17 cellular contexts compared by ENCODE assay signal in the genomic region with DNA sequence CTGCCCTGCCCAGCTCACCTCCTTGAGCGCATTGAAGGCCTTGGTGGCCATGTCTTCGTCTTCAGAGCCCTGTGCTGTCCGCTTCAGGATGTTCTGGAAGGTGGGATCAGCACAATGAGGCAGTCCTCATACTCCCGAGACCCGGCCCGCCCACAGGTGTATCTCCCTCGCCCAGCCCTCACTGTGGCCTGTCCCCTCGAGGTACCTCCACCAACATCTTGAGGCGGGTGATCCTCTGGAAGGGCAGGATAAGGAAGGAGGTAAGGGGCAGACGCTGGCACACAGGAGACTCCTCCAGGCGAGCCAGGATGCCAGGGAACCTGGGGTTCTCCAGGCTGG. TPM values are rescaled to one million over a fixed set of nuclear protein-coding genes. Genes with fewer than 3 reads are reported as not detected.
DNase-seq lines count a peak whose midpoint lies in the region; ATAC-seq and TF ChIP-seq lines count a peak whose summit lies in the region.
"Had no signal": no experiment of that assay in that cellular context is flagged by ENCODE, and none has a peak within 500 bp of the region (broad histone marks: within the 10 kb centered on the region; RNA-seq: fewer than 3 reads in every experiment).

No MANE protein-coding gene starts in this region.

- H3K4me3 ChIP-seq in breast epithelium = no peak overlapping the region
- no peak overlapping the region for H3K4me3 ChIP-seq in uterus
- no peak overlapping the region for H3K4me3 ChIP-seq in Peyer's patch

- H3K4me1 Mint-ChIP-seq in MCF 10A (ENCODE audit: insufficient read depth, unreplicated experiment) = peaks cover 6% of the 10 kb centered on the region
- H3K4me1 Mint-ChIP-seq in T-helper 17 cell = peaks cover 22% of the 10 kb centered on the region
- H3K4me1 Mint-ChIP-seq in immature natural killer cell = peaks cover 7 to 9% of the 10 kb centered on the region in 2 donors

- ATAC-seq in T-helper 17 cell = no peak
- ATAC-seq: foreskin keratinocyte, natural killer cell, T-cell had no signal

- H3K27me3 ChIP-seq in breast epithelium = no peaks in the 10 kb centered on the region
- H3K27me3 ChIP-seq in uterus = no peaks in the 10 kb centered on the region
- H3K27me3 ChIP-seq in Peyer's patch = no peaks in the 10 kb centered on the region
- H3K27me3 ChIP-seq: foreskin keratinocyte had no signal

- no peaks in the 10 kb centered on the region for H3K27me3 Mint-ChIP-seq in MCF 10A (ENCODE audit: insufficient read depth, unreplicated experiment)
- H3K27me3 Mint-ChIP-seq in T-helper 17 cell = no peaks in the 10 kb centered on the region
- H3K27me3 Mint-ChIP-seq in immature natural killer cell (ENCODE audit: low read depth in 3 of 3) = peaks cover 0 to 6% (median under 1%) of the 10 kb centered on the region in 3 donors
- H3K27me3 Mint-ChIP-seq: activated naive CD8-positive, alpha-beta T cell treated with anti-CD3 and anti-CD28 coated beads, Interleukin-2, amount 10 ng/mL, durations not matched to agents 7 days and 5 days; memory B cell; T-cell had no signal

- no peaks in the 10 kb centered on the region for H3K36me3 ChIP-seq in breast epithelium
- H3K36me3 ChIP-seq in uterus = no peaks in the 10 kb centered on the region
- H3K36me3 ChIP-seq in Peyer's patch = no peaks in the 10 kb centered on the region

- H3K4me3 Mint-ChIP-seq in MCF 10A (ENCODE audit: unreplicated experiment) = no peak overlapping the region
- peak overlapping the region; percentile 52 for H3K4me3 Mint-ChIP-seq in T-helper 17 cell
- peak overlapping the region in 3 of 5 donors; percentile 2 to 30 (median 9) for H3K4me3 Mint-ChIP-seq in immature natural killer cell
- H3K4me3 Mint-ChIP-seq: activated naive CD8-positive, alpha-beta T cell treated with anti-CD3 and anti-CD28 coated beads, Interleukin-2, amount 10 ng/mL, durations not matched to agents 7 days and 5 days had no signal

- H3K27ac Mint-ChIP-seq in MCF 10A (ENCODE audit: low read depth, unreplicated experiment) (no peak overlapping the region), T-helper 17 cell (no peak overlapping the region), immature natural killer cell (peak overlapping the region in 2 of 6 donors; percentile 22 to 24)
- H3K27ac Mint-ChIP-seq: activated naive CD8-positive, alpha-beta T cell treated with anti-CD3 and anti-CD28 coated beads, Interleukin-2, amount 10 ng/mL, durations not matched to agents 7 days and 5 days; brain; memory B cell had no signal

- TF ChIP-seq POLR2A in breast epithelium (IDR thresholded peaks at IDR 0.05) = no peak
- no peak for TF ChIP-seq POLR2A in uterus (IDR thresholded peaks at IDR 0.05)
- TF ChIP-seq POLR2A in Peyer's patch (IDR thresholded peaks at IDR 0.05) = no peak

- H3K4me1 ChIP-seq in breast epithelium (peaks cover 0 to 8% of the 10 kb centered on the region in 2 donors), uterus (peaks cover 0 to 7% of the 10 kb centered on the region in 2 donors), Peyer's patch (peaks cover 0 to 11% (median 8%) of the 10 kb centered on the region in 4 donors)

- H3K9me3 Mint-ChIP-seq in MCF 10A (ENCODE audit: unreplicated experiment) = no peaks in the 10 kb centered on the region
- H3K9me3 Mint-ChIP-seq in immature natural killer cell = no peaks in the 10 kb centered on the region
- H3K9me3 Mint-ChIP-seq: activated naive CD8-positive, alpha-beta T cell treated with anti-CD3 and anti-CD28 coated beads, Interleukin-2, amount 10 ng/mL, durations not matched to agents 7 days and 5 days; memory B cell; natural killer cell; T-cell had no signal

- POLR2A ChIA-PET in MCF 10A (lab: Yijun Ruan, JAX) = interaction anchor here (1.0 kb wide), 1 partner anchor 31 kb away, joined by 3 read pairs; no protein-coding TSS in a partner anchor

- DNase-seq in breast epithelium (ENCODE audit: low spot score in 2 of 2) (no peak), MCF 10A (ENCODE audit: unreplicated experiment) (no peak), T-helper 17 cell (no peak), immature natural killer cell (no peak), uterus (peak in 1 of 2 donors; percentile 48), Peyer's patch (no peak), H4 (ENCODE audit: low spot score) (no peak), NCI-H774 (lab: John Stamatoyannopoulos, UW) (no peak)
- DNase-seq: foreskin keratinocyte, natural killer cell, NCI-H2081 treated with DMSO at 0.1 percent for 48 hours, SHP77 treated with DMSO at 0.1 percent for 48 hours had no signal

- CTCF ChIA-PET in MCF 10A (lab: Yijun Ruan, JAX) = interaction anchor here (0.6 to 1.1 kb wide), 3 partner anchors 49 to 196 kb away, joined by 3 read pairs; no protein-coding TSS in a partner anchor

- peak overlapping the region; percentile 87 to 92 for H3K27ac ChIP-seq in breast epithelium
- peak overlapping the region; percentile 90 to 97 for H3K27ac ChIP-seq in uterus
- H3K27ac ChIP-seq in Peyer's patch = no peak overlapping the region
- H3K27ac ChIP-seq: foreskin keratinocyte, KMS-11 had no signal

- H3K36me3 Mint-ChIP-seq in MCF 10A (ENCODE audit: insufficient read depth, unreplicated experiment) (peaks cover 10% of the 10 kb centered on the region), T-helper 17 cell (ENCODE audit: low read depth) (peaks cover 6% of the 10 kb centered on the region), immature natural killer cell (peaks cover 3 to 14% (median 11%) of the 10 kb centered on the region in 3 donors)
- H3K36me3 Mint-ChIP-seq: activated naive CD8-positive, alpha-beta T cell treated with anti-CD3 and anti-CD28 coated beads, Interleukin-2, amount 10 ng/mL, durations not matched to agents 7 days and 5 days; brain; natural killer cell had no signal

- H3K9me3 ChIP-seq in breast epithelium = no peaks in the 10 kb centered on the region
- H3K9me3 ChIP-seq in T-helper 17 cell (ENCODE audit: control insufficient read depth, low read length, poor library complexity, severe bottlenecking) = no peaks in the 10 kb centered on the region
- no peaks in the 10 kb centered on the region for H3K9me3 ChIP-seq in uterus
- H3K9me3 ChIP-seq in Peyer's patch = no peaks in the 10 kb centered on the region

- no peak for TF ChIP-seq CTCF in breast epithelium (IDR thresholded peaks at IDR 0.05)
- no peak for TF ChIP-seq CTCF in MCF 10A (IDR thresholded peaks at IDR 0.05; ENCODE audit: unreplicated experiment)
- no peak for TF ChIP-seq CTCF in uterus (IDR thresholded peaks at IDR 0.05)
- no peak for TF ChIP-seq CTCF in Peyer's patch (IDR thresholded peaks at IDR 0.05)

- no TSS peak for BruUV-seq in MCF 10A (replicated peaks; lab: Mats Ljungman, UMichigan)

- intact Hi-C loops in breast epithelium (cut with DNase I; ENCODE audit: low total_unique reads) = loop anchor here (5.0 to 10.0 kb wide), 2 partner anchors 671 to 1273 kb away; no protein-coding TSS in a partner anchor
- intact Hi-C loops in MCF 10A (cut with micrococcal nuclease) = no loop called here
- intact Hi-C loops in uterus (cut with DNase I; ENCODE audit: low total_unique reads) = loop anchor here (10.0 kb wide), 1 partner anchor 159 kb away; the partner anchor contains the start of gene SZRD1

RNA-seq across cellular contexts. Expression of gene ARHGEF19, which starts 7.2 kb away (rescaled TPM):
- 10 to 100 TPM in 2 of 3 donors, 1 to 10 TPM in 1; 7.5 to 18.0 (median 12.9) TPM for total RNA-seq in breast epithelium
- total RNA-seq in MCF 10A (2022) = 1.7 and 1.9 TPM in 2 replicates
- 1 to 10 TPM; 9.1 to 9.3 TPM for total RNA-seq in T-helper 17 cell
- polyA plus RNA-seq in immature natural killer cell = 10 to 100 TPM in 2 of 3 donors, 1 to 10 TPM in 1; 6.1 to 14.3 (median 14.0) TPM
- 10 to 100 TPM in 2 of 4 donors, 1 to 10 TPM in 2; 3.6 to 26.8 (median 12.2) TPM for total RNA-seq in uterus
- total RNA-seq in Peyer's patch = 10 to 100 TPM in 1 of 4 donors, 1 to 10 TPM in 3; 6.0 to 16.5 (median 7.3) TPM
- 3.7 and 10.6 TPM in 2 replicates for total RNA-seq in H4 (2014; rRNA removed; shearing (Covaris generic))

RNA-seq across cellular contexts. Expression of gene CPLANE2, which starts 31.7 kb away (rescaled TPM):
- total RNA-seq in breast epithelium (1 to 10 TPM; 4.3 to 9.5 (median 8.2) TPM), MCF 10A (2022) (8.3 and 13.2 TPM in 2 replicates), T-helper 17 cell (1 to 10 TPM; 4.3 to 6.9 TPM), uterus (1 to 10 TPM; 5.1 to 7.4 (median 5.5) TPM), Peyer's patch (1 to 10 TPM in 3 of 4 donors, not detected in 1; 1.2 to 6.6 (median 3.4) TPM)
- 1 to 10 TPM; 1.2 to 3.8 (median 1.8) TPM for polyA plus RNA-seq in immature natural killer cell
- 4.7 and 8.5 TPM in 2 replicates for total RNA-seq in H4 (2014; rRNA removed; shearing (Covaris generic))

RNA-seq across cellular contexts. Expression of gene EPHA2, which starts 49.4 kb away (rescaled TPM):
- total RNA-seq in breast epithelium (10 to 100 TPM in 2 of 3 donors, 1 to 10 TPM in 1; 5.8 to 18.4 (median 16.7) TPM), MCF 10A (2022) (206 and 248 TPM in 2 replicates), T-helper 17 cell (not detected), uterus (10 to 100 TPM in 2 of 4 donors, 1 to 10 TPM in 2; 2.4 to 32.9 (median 16.3) TPM), Peyer's patch (10 to 100 TPM; 23.5 to 42.6 (median 35.5) TPM)
- not detected for polyA plus RNA-seq in immature natural killer cell
- 10.1 and 14.2 TPM in 2 replicates for total RNA-seq in H4 (2014; rRNA removed; shearing (Covaris generic))
- total RNA-seq: activated naive CD8-positive, alpha-beta T cell treated with anti-CD3 and anti-CD28 coated beads, Interleukin-2, amount 10 ng/mL, durations not matched to agents 7 days and 5 days had no signal

Comparison
In these comparisons a context has a peak if more than half of its experiments do, and no peak if none do; other contexts are left out.
1. H3K27ac ChIP-seq: peak in breast epithelium (2 of 2) and uterus (2 of 2); none in Peyer's patch (0 of 4).